26 cellular contexts compared by ENCODE assay signal in the genomic region with DNA sequence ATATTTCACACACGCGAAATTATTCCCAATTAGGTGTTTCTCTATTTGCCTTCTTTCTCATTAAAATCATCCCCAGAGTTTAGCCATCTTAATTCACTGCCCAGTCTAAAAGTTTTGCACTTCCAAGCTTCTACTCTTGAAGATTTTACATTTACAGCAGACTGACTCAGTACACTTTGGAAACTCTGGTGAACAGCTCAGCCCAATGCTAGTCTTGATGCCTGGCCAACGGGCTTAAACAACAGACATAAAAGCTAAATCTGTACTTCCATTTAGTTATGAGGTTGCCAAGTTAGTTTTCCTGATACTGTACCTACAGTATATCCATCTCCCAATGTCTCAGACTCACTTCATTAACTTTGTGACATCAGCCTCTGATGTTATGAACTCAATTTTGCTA.
DNase-seq lines count a peak whose midpoint lies in the region; ATAC-seq, FAIRE-seq and TF ChIP-seq lines count a peak whose summit lies in the region.
"Had no signal": no experiment of that assay in that cellular context is flagged by ENCODE, and none has a peak within 500 bp of the region (broad histone marks: within the 10 kb centered on the region; RNA-seq: fewer than 3 reads in every experiment).

No MANE protein-coding gene starts in this region.

- peaks cover 1% of the 10 kb centered on the region for H3K4me1 Mint-ChIP-seq in astrocyte (ENCODE audit: low read depth, unreplicated experiment)
- H3K4me1 Mint-ChIP-seq: CD4-positive, CD25-positive, alpha-beta regulatory T cell; IgD-negative memory B cell had no signal

- H2AFZ ChIP-seq in astrocyte (ENCODE audit: low read depth, low read length), result no peak overlapping the region
- H2AFZ ChIP-seq: GM23338 had no signal

- H3K36me3 Mint-ChIP-seq in astrocyte (ENCODE audit: low read depth, unreplicated experiment), result no peaks in the 10 kb centered on the region
- H3K36me3 Mint-ChIP-seq: CD4-positive, CD25-positive, alpha-beta regulatory T cell; IgD-negative memory B cell had no signal

- no peak overlapping the region for H3K27ac Mint-ChIP-seq in astrocyte (ENCODE audit: unreplicated experiment)
- H3K27ac Mint-ChIP-seq: CD4-positive, CD25-positive, alpha-beta regulatory T cell; GM23338; HFFc6; IgD-negative memory B cell had no signal

- H3K9ac ChIP-seq in astrocyte (ENCODE audit: low read length), result no peak overlapping the region
- H3K9ac ChIP-seq: BLaER1, KMS-11 had no signal

- no peaks in the 10 kb centered on the region for H3K36me3 ChIP-seq in astrocyte (ENCODE audit: insufficient read depth, low read length)
- H3K36me3 ChIP-seq: BLaER1, HAP-1 had no signal

- no peaks in the 10 kb centered on the region for H3K9me3 ChIP-seq in astrocyte (ENCODE audit: insufficient read depth, low read depth, low read length)
- H3K9me3 ChIP-seq: BLaER1, HAP-1 had no signal

- no peak for ATAC-seq in HG03439 (IDR thresholded peaks at IDR 0.05; ENCODE audit: unreplicated experiment)
- ATAC-seq: GM23338, Panc1 had no signal

- no peaks in the 10 kb centered on the region for H3K79me2 ChIP-seq in astrocyte (ENCODE audit: insufficient read depth, low read length)

- FAIRE-seq in astrocyte (lab: Jason Lieb, UNC), result no peak

- H3K4me3 Mint-ChIP-seq in astrocyte (ENCODE audit: unreplicated experiment), result no peak overlapping the region
- H3K4me3 Mint-ChIP-seq: CD4-positive, CD25-positive, alpha-beta regulatory T cell; GM23338; HFFc6; IgD-negative memory B cell had no signal

- no peak overlapping the region for H3K27ac ChIP-seq in astrocyte (ENCODE audit: low read depth, low read length)
- H3K27ac ChIP-seq: 22Rv1, BLaER1, KMS-11, RWPE1 had no signal

- H3K27me3 ChIP-seq in astrocyte (ENCODE audit: insufficient read depth, low read length), result no peaks in the 10 kb centered on the region
- H3K27me3 ChIP-seq: BLaER1 had no signal

- H3K9me3 Mint-ChIP-seq in astrocyte (ENCODE audit: unreplicated experiment), result no peaks in the 10 kb centered on the region
- H3K9me3 Mint-ChIP-seq: GM23338, HFFc6 had no signal

- H3K4me3 ChIP-seq in astrocyte (ENCODE audit: insufficient read depth, low read depth, low read length), result no peak overlapping the region
- H3K4me3 ChIP-seq: BLaER1, GM23338, HAP-1 had no signal

- no peaks in the 10 kb centered on the region for H4K20me1 ChIP-seq in astrocyte (ENCODE audit: insufficient read depth, low read length)
- H4K20me1 ChIP-seq: BLaER1 had no signal

- H3K27me3 Mint-ChIP-seq in astrocyte (ENCODE audit: low read depth, unreplicated experiment), result no peaks in the 10 kb centered on the region
- H3K27me3 Mint-ChIP-seq: CD4-positive, CD25-positive, alpha-beta regulatory T cell; IgD-negative memory B cell had no signal

- no peaks in the 10 kb centered on the region for H3K4me1 ChIP-seq in astrocyte (ENCODE audit: insufficient read depth, low read length)
- H3K4me1 ChIP-seq: BLaER1, HAP-1 had no signal

- DNase-seq in NCI-H748 (lab: John Stamatoyannopoulos, UW; ENCODE audit: unreplicated experiment), result peak; percentile 33
- no peak for DNase-seq in NCI-H748 treated with DMSO at 0.1 percent for 48 hours (lab: John Stamatoyannopoulos, UW)
- peak; percentile 8 for DNase-seq in astrocyte (ENCODE audit: low read depth)
- DNase-seq in fibroblast of peridontal ligament (ENCODE audit: extremely low read depth), result peak; percentile 27
- no peak for DNase-seq in NOMO-1 treated with dmso at 0.1 percent for 144 hours (lab: John Stamatoyannopoulos, UW; ENCODE audit: unreplicated experiment)
- DNase-seq in NCI-H1436 treated with DMSO at 0.1 percent for 48 hours (lab: John Stamatoyannopoulos, UW), result no peak
- DNase-seq: ACHN; CD4-positive, CD25-positive, alpha-beta regulatory T cell; DMS153; DND-41; HFFc6; NCI-H1048; NCI-H1417; NCI-H187; NCI-H2107; NCI-H524; SHP77 had no signal

- H3K4me2 ChIP-seq in astrocyte (ENCODE audit: low read length), result no peak overlapping the region
- H3K4me2 ChIP-seq: BLaER1, GM23338, KMS-11 had no signal

- no peak for TF ChIP-seq CTCF in astrocyte (IDR thresholded peaks at IDR 0.05; ENCODE audit: insufficient read depth, low read depth, low read length)

Comparison
In these comparisons a context has a peak if more than half of its experiments do, and no peak if none do; other contexts are left out.
1. DNase-seq: peak in NCI-H748 (single experiment), astrocyte (single experiment) and fibroblast of peridontal ligament (single experiment); none in NCI-H748 treated with DMSO at 0.1 percent for 48 hours (single experiment), NOMO-1 treated with dmso at 0.1 percent for 144 hours (single experiment) and NCI-H1436 treated with DMSO at 0.1 percent for 48 hours (single experiment).